Comparison of ENCODE assay signal across 11 cellular contexts in the genomic region with DNA sequence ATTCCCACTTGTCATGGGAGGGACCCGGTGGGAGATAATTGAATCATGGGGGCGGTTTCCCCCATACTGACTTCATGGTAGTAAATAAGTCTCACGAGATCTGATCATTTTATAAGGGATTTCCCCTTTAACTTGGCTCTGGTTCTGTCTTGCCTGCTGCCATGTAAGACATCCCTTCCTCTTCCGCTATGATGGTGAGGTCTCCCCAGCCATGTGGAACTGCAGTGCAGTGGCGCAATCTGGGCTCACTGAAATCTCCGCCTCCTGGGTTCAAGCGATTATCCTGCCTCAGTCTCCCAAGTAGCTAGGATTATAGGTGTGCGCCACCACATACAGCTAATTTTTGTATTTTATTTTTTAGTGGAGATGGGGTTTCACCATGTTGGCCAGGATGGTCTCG. TPM values are rescaled to one million over a fixed set of nuclear protein-coding genes. Genes with fewer than 3 reads are reported as not detected.
DNase-seq lines count a peak whose midpoint lies in the region; ATAC-seq, FAIRE-seq and TF ChIP-seq lines count a peak whose summit lies in the region.
"Had no signal": no experiment of that assay in that cellular context is flagged by ENCODE, and none has a peak within 500 bp of the region (broad histone marks: within the 10 kb centered on the region; RNA-seq: fewer than 3 reads in every experiment).

No MANE protein-coding gene starts in this region.

- no peaks in the 10 kb centered on the region for H3K4me1 ChIP-seq in kidney (ENCODE audit: control insufficient read depth in 1 of 2, insufficient read depth in 1 of 2, low read depth in 1 of 2, low read length in 2 of 2)
- H3K4me1 ChIP-seq: right lobe of liver had no signal

- no peak for FAIRE-seq in kidney (lab: Jason Lieb, UNC)

- no peaks in the 10 kb centered on the region for H3K27me3 Mint-ChIP-seq in activated T-cell treated with anti-CD3 and anti-CD28 coated beads, Interleukin-2, amount 50 U/mL, for 24 hours
- no peaks in the 10 kb centered on the region for H3K27me3 Mint-ChIP-seq in naive thymus-derived CD8-positive, alpha-beta T cell

- peak; percentile 18 for DNase-seq in activated CD4-positive, alpha-beta T cell treated with anti-CD3 and anti-CD28 coated beads for 48 hours
- no peak for DNase-seq in activated CD4-positive, alpha-beta T cell treated with anti-CD3 and anti-CD28 coated beads for 1 hour
- peak; percentile 46 for DNase-seq in activated T-cell treated with anti-CD3 and anti-CD28 coated beads, Interleukin-2, amount 50 U/mL, for 24 hours
- no peak for DNase-seq in naive thymus-derived CD8-positive, alpha-beta T cell
- DNase-seq in kidney (no peak), RPMI8226 (no peak)
- DNase-seq: PC-3, right lobe of liver had no signal

- H3K4me3 ChIP-seq in kidney (ENCODE audit: low read length in 2 of 2) = no peak overlapping the region
- H3K4me3 ChIP-seq: coronary artery, right lobe of liver had no signal

- H3K4me3 Mint-ChIP-seq in activated T-cell treated with anti-CD3 and anti-CD28 coated beads, Interleukin-2, amount 50 U/mL, for 24 hours = peak overlapping the region; percentile 63
- peak overlapping the region; percentile 56 to 82 (median 76) for H3K4me3 Mint-ChIP-seq in naive thymus-derived CD8-positive, alpha-beta T cell

- H3K9ac ChIP-seq in kidney (ENCODE audit: low read length in 2 of 2) = no peak overlapping the region

- no peak for TF ChIP-seq CTCF in kidney (IDR thresholded peaks at IDR 0.05; ENCODE audit: borderline replicate concordance, extremely low read depth, insufficient read depth)

- intact Hi-C loops in kidney (cut with DNase I) = no loop called here

- no peaks in the 10 kb centered on the region for H3K36me3 Mint-ChIP-seq in activated T-cell treated with anti-CD3 and anti-CD28 coated beads, Interleukin-2, amount 50 U/mL, for 24 hours (ENCODE audit: low read depth)
- H3K36me3 Mint-ChIP-seq in naive thymus-derived CD8-positive, alpha-beta T cell = no peaks in the 10 kb centered on the region

- ATAC-seq in GM18867 (IDR thresholded peaks at IDR 0.05; ENCODE audit: unreplicated experiment) = peak; percentile 36
- ATAC-seq in naive thymus-derived CD8-positive, alpha-beta T cell = peak in 1 of 2 donors; percentile 22
- no peak for ATAC-seq in GM21717 (IDR thresholded peaks at IDR 0.05; ENCODE audit: unreplicated experiment)
- ATAC-seq: PC-3 had no signal

- no peaks in the 10 kb centered on the region for H3K9me3 Mint-ChIP-seq in activated T-cell treated with anti-CD3 and anti-CD28 coated beads, Interleukin-2, amount 50 U/mL, for 24 hours
- no peaks in the 10 kb centered on the region for H3K9me3 Mint-ChIP-seq in naive thymus-derived CD8-positive, alpha-beta T cell

- POLR2A ChIA-PET in naive thymus-derived CD8-positive, alpha-beta T cell (lab: Charles Lee) = no interaction called here

- H3K36me3 ChIP-seq in kidney (ENCODE audit: control insufficient read depth in 1 of 2, insufficient read depth in 2 of 2, low read length in 2 of 2) = no peaks in the 10 kb centered on the region
- H3K36me3 ChIP-seq: right lobe of liver had no signal

- H3K27ac ChIP-seq in kidney (ENCODE audit: low read depth in 2 of 2, low read length in 2 of 2) = no peak overlapping the region
- H3K27ac ChIP-seq: coronary artery, right lobe of liver had no signal

- peak overlapping the region; percentile 94 for H3K27ac Mint-ChIP-seq in activated T-cell treated with anti-CD3 and anti-CD28 coated beads, Interleukin-2, amount 50 U/mL, for 24 hours
- H3K27ac Mint-ChIP-seq in naive thymus-derived CD8-positive, alpha-beta T cell = peak overlapping the region in 5 of 10 donors; percentile 51 to 67 (median 63)

- peaks cover 24% of the 10 kb centered on the region for H3K4me1 Mint-ChIP-seq in activated T-cell treated with anti-CD3 and anti-CD28 coated beads, Interleukin-2, amount 50 U/mL, for 24 hours (ENCODE audit: low read depth)
- peaks cover 8 to 23% (median 17%) of the 10 kb centered on the region in 4 donors for H3K4me1 Mint-ChIP-seq in naive thymus-derived CD8-positive, alpha-beta T cell

- no peaks in the 10 kb centered on the region for H3K9me3 ChIP-seq in kidney (ENCODE audit: control insufficient read depth in 1 of 2, low read length in 2 of 2)
- H3K9me3 ChIP-seq: right lobe of liver had no signal

RNA-seq across cellular contexts. Expression of a gene that starts 2.9 kb away (rescaled TPM):
- not detected for total RNA-seq in naive thymus-derived CD8-positive, alpha-beta T cell
- under 1 TPM in 1 of 3 donors, not detected in 2; 0.11 TPM for polyA plus RNA-seq in naive thymus-derived CD8-positive, alpha-beta T cell
- total RNA-seq in kidney = 7.4 TPM
- polyA plus RNA-seq in kidney (ENCODE audit: insufficient read depth, low read depth, low replicate concordance) = 1.9 TPM
- total RNA-seq: PC-3 had no signal

Comparison
In these comparisons a context has a peak if more than half of its experiments do, and no peak if none do; other contexts are left out.
1. DNase-seq: peak in activated CD4-positive, alpha-beta T cell treated with anti-CD3 and anti-CD28 coated beads for 48 hours (single experiment) and activated T-cell treated with anti-CD3 and anti-CD28 coated beads, Interleukin-2, amount 50 U/mL, for 24 hours (single experiment); none in activated CD4-positive, alpha-beta T cell treated with anti-CD3 and anti-CD28 coated beads for 1 hour (single experiment), naive thymus-derived CD8-positive, alpha-beta T cell (0 of 10), kidney (single experiment) and RPMI8226 (single experiment).